Comparison of ENCODE assay signal across 8 cellular contexts in the genomic region with DNA sequence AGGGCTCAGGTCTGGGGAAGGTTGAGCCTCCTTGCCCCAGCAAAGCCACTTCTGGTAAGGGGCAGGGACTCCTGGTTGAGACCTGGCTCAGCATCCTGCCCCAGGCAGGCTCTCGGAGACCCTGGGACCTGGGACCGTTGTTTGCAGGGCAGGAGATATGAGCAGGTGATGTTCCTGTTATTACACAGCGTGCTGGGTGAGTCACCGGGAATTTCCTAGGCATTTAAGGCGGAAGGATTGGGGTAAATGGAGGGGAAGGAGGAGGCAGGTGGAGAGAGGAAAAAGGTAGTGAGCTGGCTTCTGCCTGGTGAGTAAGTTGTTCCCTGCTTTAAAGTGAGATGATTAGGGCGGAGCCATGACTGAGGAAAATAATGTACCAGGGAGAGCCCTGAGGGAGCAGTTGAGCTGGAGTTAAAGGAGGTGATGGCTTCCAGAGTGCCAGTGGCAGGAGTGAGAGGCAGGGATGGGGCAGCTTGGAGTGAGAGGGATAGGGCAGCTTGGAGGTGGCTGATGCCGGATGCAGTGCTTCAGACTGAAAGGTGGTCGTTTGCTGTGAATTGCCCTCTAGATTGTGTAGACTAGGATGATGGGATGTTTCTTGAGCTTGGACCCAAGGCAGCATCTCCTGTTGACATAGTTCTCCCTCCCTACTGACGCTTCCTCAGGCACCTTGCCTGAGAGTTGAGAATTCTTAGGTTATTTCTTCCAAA.
DNase-seq lines count a peak whose midpoint lies in the region; ATAC-seq and TF ChIP-seq lines count a peak whose summit lies in the region.

No MANE protein-coding gene starts in this region.

- H3K9ac ChIP-seq in GM23248, result 0 out of 2 replicates have a peak overlapping the region, but pooled peaks have one; percentile 16

- CTCF ChIA-PET in RWPE1 (lab: Yijun Ruan, JAX), result interaction anchor here (0.5 to 0.7 kb wide), 3 partner anchors 9 to 167 kb away, joined by 3 read pairs; no protein-coding TSS in a partner anchor

- no peak overlapping the region for H2AFZ ChIP-seq in GM23248

- peaks cover 50% of the 10 kb centered on the region for H3K79me2 ChIP-seq in GM23248 (ENCODE audit: insufficient read depth)

- H3K4me3 Mint-ChIP-seq in chondrocyte (ENCODE audit: unreplicated experiment), result no peak overlapping the region

- peaks cover 37% of the 10 kb centered on the region for H3K36me3 Mint-ChIP-seq in chondrocyte (ENCODE audit: low read depth)

- no peaks in the 10 kb centered on the region for H4K20me1 ChIP-seq in GM23248 (ENCODE audit: insufficient read depth)

- H3K27ac ChIP-seq in GM23248, result no peak overlapping the region
- H3K27ac ChIP-seq in RWPE1, result peak overlapping the region; percentile 91
- H3K27ac ChIP-seq in esophagus (ENCODE audit: low read depth in 2 of 2, low read length in 1 of 2), result peak overlapping the region; percentile 74 to 84
- peak overlapping the region in 16 of 21 experiments; percentile 14 to 84 (median 47) for H3K27ac ChIP-seq in skin epidermis

- H3K4me1 ChIP-seq in GM23248 (ENCODE audit: insufficient read depth) (peaks cover 51% of the 10 kb centered on the region), esophagus (ENCODE audit: control insufficient read depth in 2 of 2, insufficient read depth in 2 of 2, low read length in 1 of 2) (peaks cover 10 to 18% of the 10 kb centered on the region in 2 donors)

- ATAC-seq in HG02870 (IDR thresholded peaks at IDR 0.05; ENCODE audit: unreplicated experiment), result no peak

- H3K36me3 ChIP-seq in GM23248 (ENCODE audit: low read depth) (peaks cover 35% of the 10 kb centered on the region; the same call in 1 of the 2 replicates), esophagus (ENCODE audit: control insufficient read depth in 2 of 2, insufficient read depth in 2 of 2, low read length in 1 of 2) (peaks cover 8 to 29% of the 10 kb centered on the region in 2 donors)

- TF ChIP-seq CTCF in RWPE1 (conservative IDR thresholded peaks at IDR 0.05; ENCODE audit: low read depth), result no peak
- TF ChIP-seq CTCF in chondrocyte (IDR thresholded peaks at IDR 0.05), result no peak
- TF ChIP-seq CTCF in GM20000 (IDR thresholded peaks at IDR 0.05; ENCODE audit: extremely low read depth, missing control alignments), result no peak

- no peak overlapping the region for H3K4me2 ChIP-seq in GM23248 (ENCODE audit: unreplicated experiment)

- no peaks in the 10 kb centered on the region for H3K27me3 ChIP-seq in GM23248 (replicated peaks; ENCODE audit: insufficient read depth)
- no peaks in the 10 kb centered on the region for H3K27me3 ChIP-seq in esophagus (ENCODE audit: control insufficient read depth in 1 of 2, insufficient read depth in 2 of 2, low read length in 2 of 2)

- POLR2A ChIA-PET in RWPE1 (lab: Yijun Ruan, JAX; ENCODE audit: low non-redundant PET), result no interaction called here

- peaks cover 46% of the 10 kb centered on the region for H3K4me1 Mint-ChIP-seq in chondrocyte (ENCODE audit: low read depth)

- in situ Hi-C loops in GM23248 (cut with MboI), result no loop called here

- 87 to 88% methylated on average over 9 of the region's 9 CpGs for WGBS in GM23248 (ENCODE audit: low coverage in 1 of 2, low lambda C conversion rate in 2 of 2, missing lambda C conversion rate in 2 of 2), 2 experiments
- WGBS in esophagus, 2 donors, result 51 to 59% methylated on average over 9 of the region's 9 CpGs

- H3K27me3 Mint-ChIP-seq in chondrocyte (ENCODE audit: low read depth), result no peaks in the 10 kb centered on the region

- no peak overlapping the region for H3K27ac Mint-ChIP-seq in chondrocyte (ENCODE audit: unreplicated experiment)

- DNase-seq in GM23248 (peak; percentile 65), RWPE1 (ENCODE audit: low spot score) (peak; percentile 98), SIG-M5 (lab: John Stamatoyannopoulos, UW) (no peak), chondrocyte (ENCODE audit: low spot score) (no peak), GM20000 (ENCODE audit: low spot score) (no peak)

- H3K4me3 ChIP-seq in GM23248 (no peak overlapping the region), esophagus (ENCODE audit: low read depth in 1 of 2, low read length in 2 of 2) (no peak overlapping the region), skin epidermis (no peak overlapping the region)

- no peaks in the 10 kb centered on the region for H3K9me3 Mint-ChIP-seq in chondrocyte (ENCODE audit: low read depth)

- H3K9me2 ChIP-seq in GM23248 (ENCODE audit: insufficient read depth), result no peaks in the 10 kb centered on the region

- H3F3A ChIP-seq in GM23248 (ENCODE audit: insufficient read depth), result peaks cover 53% of the 10 kb centered on the region

- H3K9me3 ChIP-seq in GM23248 (ENCODE audit: low read depth) (no peaks in the 10 kb centered on the region), esophagus (ENCODE audit: control insufficient read depth in 2 of 2, insufficient read depth in 1 of 2, low read depth in 1 of 2, low read length in 1 of 2) (peaks cover 0 to 2% of the 10 kb centered on the region in 2 donors)

Comparison
In these comparisons a context has a peak if more than half of its experiments do, and no peak if none do; other contexts are left out.
1. DNase-seq: peak in GM23248 (single experiment) and RWPE1 (single experiment); none in SIG-M5 (single experiment), chondrocyte (single experiment) and GM20000 (single experiment).